1 cellular context compared by ENCODE assay signal in the genomic region with DNA sequence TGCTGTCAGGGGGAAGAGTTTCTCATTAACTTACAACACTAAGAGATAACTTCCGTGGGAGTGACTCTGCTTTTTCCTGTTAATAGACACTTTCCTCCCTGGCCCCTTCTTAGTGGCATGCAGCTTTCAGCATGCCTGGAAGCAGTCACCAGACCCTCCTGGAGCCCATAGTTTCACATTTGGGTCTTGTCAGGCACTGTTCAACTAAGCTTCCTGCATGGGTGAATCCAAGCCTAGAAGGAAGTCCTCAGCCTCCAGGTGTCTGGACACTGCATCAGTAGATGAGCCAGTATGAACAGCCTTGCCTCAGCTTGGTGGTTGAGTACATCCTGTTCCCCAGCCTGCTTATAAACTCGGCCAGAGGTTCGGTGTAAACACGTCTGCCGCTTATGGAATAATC.
TF ChIP-seq lines count a peak whose summit lies in the region.

No MANE protein-coding gene starts in this region.

TF ChIP-seq in GM12878, 131 proteins besides CTCF, POLR2A, EP300 and RAD21 (continued from another document):
- TF ChIP-seq, protein P1, sequence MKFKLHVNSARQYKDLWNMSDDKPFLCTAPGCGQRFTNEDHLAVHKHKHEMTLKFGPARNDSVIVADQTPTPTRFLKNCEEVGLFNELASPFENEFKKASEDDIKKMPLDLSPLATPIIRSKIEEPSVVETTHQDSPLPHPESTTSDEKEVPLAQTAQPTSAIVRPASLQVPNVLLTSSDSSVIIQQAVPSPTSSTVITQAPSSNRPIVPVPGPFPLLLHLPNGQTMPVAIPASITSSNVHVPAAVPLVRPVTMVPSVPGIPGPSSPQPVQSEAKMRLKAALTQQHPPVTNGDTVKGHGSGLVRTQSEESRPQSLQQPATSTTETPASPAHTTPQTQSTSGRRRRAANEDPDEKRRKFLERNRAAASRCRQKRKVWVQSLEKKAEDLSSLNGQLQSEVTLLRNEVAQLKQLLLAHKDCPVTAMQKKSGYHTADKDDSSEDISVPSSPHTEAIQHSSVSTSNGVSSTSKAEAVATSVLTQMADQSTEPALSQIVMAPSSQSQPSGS (IDR thresholded peaks at IDR 0.05; ENCODE audit: low read length), result no peak
- TF ChIP-seq FOXK2 (IDR thresholded peaks at IDR 0.05) (no peak), SUPT20H (IDR thresholded peaks at IDR 0.05; ENCODE audit: borderline replicate concordance, control insufficient read depth, low read depth, low read length) (no peak), CBX3 (IDR thresholded peaks at IDR 0.05; ENCODE audit: borderline replicate concordance, low read depth) (no peak), EED (IDR thresholded peaks at IDR 0.05; ENCODE audit: low read depth) (no peak), PML (IDR thresholded peaks at IDR 0.05; ENCODE audit: low read length) (no peak), KDM1A (IDR thresholded peaks at IDR 0.05; ENCODE audit: borderline replicate concordance) (no peak), LARP7 (IDR thresholded peaks at IDR 0.05) (no peak), SP1 (IDR thresholded peaks at IDR 0.05; ENCODE audit: low read depth, low read length) (no peak), BRCA1 (IDR thresholded peaks at IDR 0.05; ENCODE audit: low read depth, low read length) (no peak)
- TF ChIP-seq, protein P2, sequence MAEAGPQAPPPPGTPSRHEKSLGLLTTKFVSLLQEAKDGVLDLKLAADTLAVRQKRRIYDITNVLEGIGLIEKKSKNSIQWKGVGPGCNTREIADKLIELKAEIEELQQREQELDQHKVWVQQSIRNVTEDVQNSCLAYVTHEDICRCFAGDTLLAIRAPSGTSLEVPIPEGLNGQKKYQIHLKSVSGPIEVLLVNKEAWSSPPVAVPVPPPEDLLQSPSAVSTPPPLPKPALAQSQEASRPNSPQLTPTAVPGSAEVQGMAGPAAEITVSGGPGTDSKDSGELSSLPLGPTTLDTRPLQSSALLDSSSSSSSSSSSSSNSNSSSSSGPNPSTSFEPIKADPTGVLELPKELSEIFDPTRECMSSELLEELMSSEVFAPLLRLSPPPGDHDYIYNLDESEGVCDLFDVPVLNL (IDR thresholded peaks at IDR 0.05; ENCODE audit: low read depth, low read length), result no peak
- TF ChIP-seq, protein P3, sequence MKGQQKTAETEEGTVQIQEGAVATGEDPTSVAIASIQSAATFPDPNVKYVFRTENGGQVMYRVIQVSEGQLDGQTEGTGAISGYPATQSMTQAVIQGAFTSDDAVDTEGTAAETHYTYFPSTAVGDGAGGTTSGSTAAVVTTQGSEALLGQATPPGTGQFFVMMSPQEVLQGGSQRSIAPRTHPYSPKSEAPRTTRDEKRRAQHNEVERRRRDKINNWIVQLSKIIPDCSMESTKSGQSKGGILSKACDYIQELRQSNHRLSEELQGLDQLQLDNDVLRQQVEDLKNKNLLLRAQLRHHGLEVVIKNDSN (IDR thresholded peaks at IDR 0.05; ENCODE audit: borderline replicate concordance, extremely low read length, insufficient read depth, low read depth, low read length), result no peak
- TF ChIP-seq, protein P4, sequence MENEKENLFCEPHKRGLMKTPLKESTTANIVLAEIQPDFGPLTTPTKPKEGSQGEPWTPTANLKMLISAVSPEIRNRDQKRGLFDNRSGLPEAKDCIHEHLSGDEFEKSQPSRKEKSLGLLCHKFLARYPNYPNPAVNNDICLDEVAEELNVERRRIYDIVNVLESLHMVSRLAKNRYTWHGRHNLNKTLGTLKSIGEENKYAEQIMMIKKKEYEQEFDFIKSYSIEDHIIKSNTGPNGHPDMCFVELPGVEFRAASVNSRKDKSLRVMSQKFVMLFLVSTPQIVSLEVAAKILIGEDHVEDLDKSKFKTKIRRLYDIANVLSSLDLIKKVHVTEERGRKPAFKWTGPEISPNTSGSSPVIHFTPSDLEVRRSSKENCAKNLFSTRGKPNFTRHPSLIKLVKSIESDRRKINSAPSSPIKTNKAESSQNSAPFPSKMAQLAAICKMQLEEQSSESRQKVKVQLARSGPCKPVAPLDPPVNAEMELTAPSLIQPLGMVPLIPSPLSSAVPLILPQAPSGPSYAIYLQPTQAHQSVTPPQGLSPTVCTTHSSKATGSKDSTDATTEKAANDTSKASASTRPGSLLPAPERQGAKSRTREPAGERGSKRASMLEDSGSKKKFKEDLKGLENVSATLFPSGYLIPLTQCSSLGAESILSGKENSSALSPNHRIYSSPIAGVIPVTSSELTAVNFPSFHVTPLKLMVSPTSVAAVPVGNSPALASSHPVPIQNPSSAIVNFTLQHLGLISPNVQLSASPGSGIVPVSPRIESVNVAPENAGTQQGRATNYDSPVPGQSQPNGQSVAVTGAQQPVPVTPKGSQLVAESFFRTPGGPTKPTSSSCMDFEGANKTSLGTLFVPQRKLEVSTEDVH (IDR thresholded peaks at IDR 0.05; ENCODE audit: low read depth, partially characterized antibody), result no peak
- TF ChIP-seq, protein P5, sequence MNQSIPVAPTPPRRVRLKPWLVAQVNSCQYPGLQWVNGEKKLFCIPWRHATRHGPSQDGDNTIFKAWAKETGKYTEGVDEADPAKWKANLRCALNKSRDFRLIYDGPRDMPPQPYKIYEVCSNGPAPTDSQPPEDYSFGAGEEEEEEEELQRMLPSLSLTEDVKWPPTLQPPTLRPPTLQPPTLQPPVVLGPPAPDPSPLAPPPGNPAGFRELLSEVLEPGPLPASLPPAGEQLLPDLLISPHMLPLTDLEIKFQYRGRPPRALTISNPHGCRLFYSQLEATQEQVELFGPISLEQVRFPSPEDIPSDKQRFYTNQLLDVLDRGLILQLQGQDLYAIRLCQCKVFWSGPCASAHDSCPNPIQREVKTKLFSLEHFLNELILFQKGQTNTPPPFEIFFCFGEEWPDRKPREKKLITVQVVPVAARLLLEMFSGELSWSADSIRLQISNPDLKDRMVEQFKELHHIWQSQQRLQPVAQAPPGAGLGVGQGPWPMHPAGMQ (IDR thresholded peaks at IDR 0.05; ENCODE audit: borderline replicate concordance), result no peak
